In genomic region chr3:167614196-167614595, GRCh38 we compare ENCODE assay signal across 6 cellular contexts. TPM values are rescaled to one million over a fixed set of nuclear protein-coding genes. Genes with fewer than 3 reads are reported as not detected.
"Had no signal": no experiment of that assay in that cellular context is flagged by ENCODE, and none has a peak within 500 bp of the region (broad histone marks: within the 10 kb centered on the region; RNA-seq: fewer than 3 reads in every experiment).

No MANE protein-coding gene starts in this region.

RNA-seq across cellular contexts. Expression of gene WDR49, which starts 39.5 kb away (rescaled TPM):
- total RNA-seq: activated naive CD4-positive, alpha-beta T cell treated with anti-CD3 and anti-CD28 coated beads for 36 hours; activated T-helper 1 cell treated with anti-CD3 and anti-CD28 coated beads, Interleukin-12 subunit alpha, Interleukin-12 subunit beta, Interleukin-2, Interleukin-4 antibody, amounts not matched to agents 30 ng/mL and 10 ng/mL and 1 ng/mL, durations not matched to agents 14 hours and 24 hours and 36 hours; activated T-helper 2 cell treated with anti-CD3 and anti-CD28 coated beads, Interferon-gamma antibody, Interleukin-2, Interleukin-4, amounts not matched to agents 10 μg/mL and 5 μg/mL and 100 μg/mL, durations not matched to agents 14 hours and 24 hours and 36 hours; ascending aorta; chondrocyte had no signal
- polyA plus RNA-seq: cardiac muscle cell had no signal
